8 cellular contexts compared by ENCODE assay signal in genomic region chr10:103193820-103194529, GRCh38. TPM values are rescaled to one million over a fixed set of nuclear protein-coding genes. Genes with fewer than 3 reads are reported as not detected.
DNase-seq lines count a peak whose midpoint lies in the region; ATAC-seq, FAIRE-seq and TF ChIP-seq lines count a peak whose summit lies in the region.

No MANE protein-coding gene starts in this region.

- peak overlapping the region in 7 of 8 donors; percentile 83 to 94 (median 88) for H3K27ac Mint-ChIP-seq in CD8-positive, alpha-beta memory T cell
- no peak overlapping the region for H3K27ac Mint-ChIP-seq in astrocyte (ENCODE audit: unreplicated experiment)

- CTCF ChIA-PET in CD8-positive, alpha-beta memory T cell (lab: Charles Lee), result interaction anchor here (1.9 kb wide), 1 partner anchor 50 kb away, joined by 6 read pairs; no protein-coding TSS in a partner anchor

- POLR2A ChIA-PET in CD8-positive, alpha-beta memory T cell (lab: Charles Lee), result no interaction called here

- no peaks in the 10 kb centered on the region for H3K9me3 Mint-ChIP-seq in CD8-positive, alpha-beta memory T cell
- H3K9me3 Mint-ChIP-seq in astrocyte (ENCODE audit: unreplicated experiment), result no peaks in the 10 kb centered on the region

- H3K9me3 ChIP-seq in CD8-positive, alpha-beta memory T cell (ENCODE audit: low read length), result no peaks in the 10 kb centered on the region
- H3K9me3 ChIP-seq in astrocyte (ENCODE audit: insufficient read depth, low read depth, low read length), result no peaks in the 10 kb centered on the region
- no peaks in the 10 kb centered on the region for H3K9me3 ChIP-seq in mesenchymal stem cell (ENCODE audit: control insufficient read depth, low read length)

- peak overlapping the region; percentile 94 for H4K8ac ChIP-seq in mesenchymal stem cell (ENCODE audit: low read length)

- peak overlapping the region; percentile 76 for H2AFZ ChIP-seq in astrocyte (ENCODE audit: low read depth, low read length)
- H2AFZ ChIP-seq in mesenchymal stem cell (ENCODE audit: low read depth, low read length), result no peak overlapping the region

- WGBS in mesenchymal stem cell, result 82% methylated on average over 14 of the region's 14 CpGs

- TF ChIP-seq CTCF in astrocyte (IDR thresholded peaks at IDR 0.05; ENCODE audit: insufficient read depth, low read depth, low read length) (no peak), omental fat pad (IDR thresholded peaks at IDR 0.05) (no peak)

- H2BK120ac ChIP-seq in mesenchymal stem cell (ENCODE audit: low read depth, low read length), result no peak overlapping the region

- peaks cover 0 to 11% (median 0%) of the 10 kb centered on the region in 3 donors for H3K36me3 Mint-ChIP-seq in CD8-positive, alpha-beta memory T cell
- no peaks in the 10 kb centered on the region for H3K36me3 Mint-ChIP-seq in astrocyte (ENCODE audit: low read depth, unreplicated experiment)

- H3K27ac ChIP-seq in CD8-positive, alpha-beta memory T cell (ENCODE audit: low read depth, low read length), result no peak overlapping the region
- H3K27ac ChIP-seq in astrocyte (ENCODE audit: low read depth, low read length) (no peak overlapping the region), mesenchymal stem cell (ENCODE audit: low read length, poor library complexity, severe bottlenecking) (no peak overlapping the region)

- peak overlapping the region; percentile 88 to 99 (median 93) for H3K4me3 Mint-ChIP-seq in CD8-positive, alpha-beta memory T cell
- peak overlapping the region; percentile 86 for H3K4me3 Mint-ChIP-seq in astrocyte (ENCODE audit: unreplicated experiment)

- H3K4me1 ChIP-seq in CD8-positive, alpha-beta memory T cell (ENCODE audit: insufficient read depth, low read length), result peaks cover 26% of the 10 kb centered on the region
- H3K4me1 ChIP-seq in astrocyte (ENCODE audit: insufficient read depth, low read length) (peaks cover 16% of the 10 kb centered on the region), mesenchymal stem cell (ENCODE audit: control insufficient read depth, insufficient read depth, low read depth, low read length) (peaks cover 10% of the 10 kb centered on the region)

- H3K14ac ChIP-seq in mesenchymal stem cell (ENCODE audit: low read length in 2 of 2), result no peak overlapping the region

- H3K4ac ChIP-seq in mesenchymal stem cell (ENCODE audit: low read depth in 1 of 2, low read length in 2 of 2), result no peak overlapping the region

- no peaks in the 10 kb centered on the region for H3K27me3 Mint-ChIP-seq in CD8-positive, alpha-beta memory T cell
- H3K27me3 Mint-ChIP-seq in astrocyte (ENCODE audit: low read depth, unreplicated experiment), result no peaks in the 10 kb centered on the region

- DNase-seq in CD8-positive, alpha-beta memory T cell, result no peak
- DNase-seq in astrocyte (ENCODE audit: low read depth) (peak; percentile 86), mesenchymal stem cell (no peak), omental fat pad (ENCODE audit: low spot score) (no peak)

- H4K20me1 ChIP-seq in astrocyte (ENCODE audit: insufficient read depth, low read length), result peaks cover 25% of the 10 kb centered on the region

- no peaks in the 10 kb centered on the region for H3K36me3 ChIP-seq in CD8-positive, alpha-beta memory T cell (ENCODE audit: insufficient read depth, low read length)
- H3K36me3 ChIP-seq in astrocyte (ENCODE audit: insufficient read depth, low read length) (no peaks in the 10 kb centered on the region), mesenchymal stem cell (ENCODE audit: control insufficient read depth in 1 of 2, insufficient read depth in 2 of 2, low read depth in 1 of 2, low read length in 2 of 2) (no peaks in the 10 kb centered on the region)

- peaks cover 36% of the 10 kb centered on the region for H3K79me2 ChIP-seq in astrocyte (ENCODE audit: insufficient read depth, low read length)

- peak overlapping the region; percentile 83 for H3K4me2 ChIP-seq in astrocyte (ENCODE audit: low read length)
- no peak overlapping the region for H3K4me2 ChIP-seq in mesenchymal stem cell (ENCODE audit: low read length, poor library complexity, severe bottlenecking)

- H3K18ac ChIP-seq in mesenchymal stem cell (ENCODE audit: low read depth in 1 of 2, low read length in 2 of 2), result peak overlapping the region in 1 of 2 experiments; percentile 5

- ATAC-seq in HG03571 (IDR thresholded peaks at IDR 0.05; ENCODE audit: unreplicated experiment) (peak; percentile 43), HG03045 (IDR thresholded peaks at IDR 0.05; ENCODE audit: unreplicated experiment) (no peak), omental fat pad (ENCODE audit: low FRiP score) (no peak), GM18505 (IDR thresholded peaks at IDR 0.05; ENCODE audit: unreplicated experiment) (no peak), HG03460 (IDR thresholded peaks at IDR 0.05; ENCODE audit: unreplicated experiment) (no peak)

- H3K9ac ChIP-seq in astrocyte (ENCODE audit: low read length) (no peak overlapping the region), mesenchymal stem cell (ENCODE audit: low read length) (peak overlapping the region; percentile 81)

- H4K91ac ChIP-seq in mesenchymal stem cell (ENCODE audit: low read length), result peak overlapping the region; percentile 4

- no peaks in the 10 kb centered on the region for H3K79me1 ChIP-seq in mesenchymal stem cell (replicated peaks; ENCODE audit: low read length, poor library complexity, severe bottlenecking)

- no peak overlapping the region for H3K23ac ChIP-seq in mesenchymal stem cell (ENCODE audit: low read length in 2 of 2)

- no peak overlapping the region for H2BK15ac ChIP-seq in mesenchymal stem cell (ENCODE audit: low read depth, poor library complexity, severe bottlenecking)

- no peak for TF ChIP-seq POLR2A in GM18505 (IDR thresholded peaks at IDR 0.05; ENCODE audit: borderline replicate concordance, extremely low read depth, insufficient read depth, insufficient read length)

- peaks cover 28 to 38% (median 34%) of the 10 kb centered on the region in 3 donors for H3K4me1 Mint-ChIP-seq in CD8-positive, alpha-beta memory T cell
- peaks cover 13% of the 10 kb centered on the region for H3K4me1 Mint-ChIP-seq in astrocyte (ENCODE audit: low read depth, unreplicated experiment)

- FAIRE-seq in astrocyte (lab: Jason Lieb, UNC), result peak; percentile 32

- H2BK5ac ChIP-seq in mesenchymal stem cell (ENCODE audit: low read depth, low read length, poor library complexity, severe bottlenecking), result no peak overlapping the region

- H3K27me3 ChIP-seq in CD8-positive, alpha-beta memory T cell (ENCODE audit: insufficient read depth, low read length, poor library complexity, severe bottlenecking), result no peaks in the 10 kb centered on the region
- H3K27me3 ChIP-seq in astrocyte (ENCODE audit: insufficient read depth, low read length) (no peaks in the 10 kb centered on the region), mesenchymal stem cell (ENCODE audit: control insufficient read depth in 1 of 2, insufficient read depth in 1 of 2, low read length in 2 of 2) (no peaks in the 10 kb centered on the region)

- H2BK12ac ChIP-seq in mesenchymal stem cell (ENCODE audit: low read length in 2 of 2), result peak overlapping the region; percentile 18 to 70

- H3K4me3 ChIP-seq in CD8-positive, alpha-beta memory T cell (ENCODE audit: low read length), result no peak overlapping the region
- H3K4me3 ChIP-seq in astrocyte (ENCODE audit: insufficient read depth, low read depth, low read length) (no peak overlapping the region), mesenchymal stem cell (ENCODE audit: insufficient read depth in 1 of 2, low read depth in 1 of 2, low read length in 2 of 2) (peak overlapping the region in 1 of 2 experiments; percentile 80)

- H2AK5ac ChIP-seq in mesenchymal stem cell (ENCODE audit: low read length, severe bottlenecking), result peak overlapping the region; percentile 34

RNA-seq across cellular contexts. Expression of gene NT5C2, which starts 0.9 kb away (rescaled TPM):
- 10 to 100 TPM; 45.9 to 49.7 TPM for total RNA-seq in CD8-positive, alpha-beta memory T cell
- 59.8 TPM for polyA plus RNA-seq in CD8-positive, alpha-beta memory T cell
- total RNA-seq in astrocyte, result 89.4 and 113 TPM in 2 replicates
- polyA plus RNA-seq in mesenchymal stem cell (2013, experiment 1 of 2), result 52.2 TPM
- 52.9 TPM for polyA plus RNA-seq in mesenchymal stem cell (2013, experiment 2 of 2)
- total RNA-seq in omental fat pad, result 10 to 100 TPM; 46.9 to 94.6 (median 62.8) TPM

RNA-seq across cellular contexts. Expression of gene RPEL1, which starts 51.7 kb away (rescaled TPM):
- not detected for total RNA-seq in CD8-positive, alpha-beta memory T cell
- not detected for polyA plus RNA-seq in CD8-positive, alpha-beta memory T cell
- total RNA-seq in astrocyte, result not detected in 2 replicates
- not detected for polyA plus RNA-seq in mesenchymal stem cell (2013, experiment 1 of 2)
- not detected for polyA plus RNA-seq in mesenchymal stem cell (2013, experiment 2 of 2)
- total RNA-seq in omental fat pad, result not detected
